ENCODE assay signal across 1 cellular context in the genomic region with DNA sequence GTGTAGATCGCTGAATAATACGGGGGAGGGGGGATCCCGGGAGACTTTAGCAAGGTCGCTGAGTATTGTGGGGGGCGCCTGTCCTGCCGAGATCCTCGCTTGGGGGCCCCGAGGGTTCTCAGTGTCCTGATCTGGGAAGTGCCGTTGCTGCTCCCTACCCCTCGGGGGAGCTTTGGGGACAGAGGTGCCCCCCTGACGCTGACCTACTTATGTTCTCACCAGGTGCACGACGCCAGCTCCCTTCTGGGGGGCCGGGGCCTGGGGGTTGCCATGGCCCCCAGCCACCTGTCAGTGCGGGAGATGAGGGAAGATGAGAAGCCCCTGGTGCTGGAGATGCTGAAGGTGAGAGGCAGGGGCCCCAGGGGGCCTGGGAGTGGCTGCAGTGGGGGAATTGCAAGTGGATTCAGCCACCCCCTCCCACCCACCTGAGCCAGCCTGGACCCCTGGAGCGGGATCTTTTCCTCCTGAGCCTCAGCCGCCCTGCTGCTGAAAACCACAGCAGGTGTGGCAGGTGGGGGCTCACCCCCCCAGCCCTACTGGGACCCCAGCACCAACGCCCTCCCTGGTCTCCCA.
TF ChIP-seq lines count a peak whose summit lies in the region.

No MANE protein-coding gene starts in this region.

TF ChIP-seq in K562, 482 proteins besides CTCF, POLR2A, EP300 and RAD21 (continued from another document):
- TF ChIP-seq, protein P1, sequence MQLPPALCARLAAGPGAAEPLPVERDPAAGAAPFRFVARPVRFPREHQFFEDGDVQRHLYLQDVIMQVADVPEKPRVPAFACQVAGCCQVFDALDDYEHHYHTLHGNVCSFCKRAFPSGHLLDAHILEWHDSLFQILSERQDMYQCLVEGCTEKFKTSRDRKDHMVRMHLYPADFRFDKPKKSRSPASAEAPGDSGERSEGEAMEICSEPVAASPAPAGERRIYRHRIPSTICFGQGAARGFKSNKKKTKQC (CRISPR knock-in tag; IDR thresholded peaks at IDR 0.05), result no peak
- TF ChIP-seq ADNP (tag; IDR thresholded peaks at IDR 0.05) (no peak), PCBP1 (IDR thresholded peaks at IDR 0.05; ENCODE audit: low read depth, low read length, poor library complexity, severe bottlenecking) (no peak), ZNF785 (CRISPR knock-in tag; IDR thresholded peaks at IDR 0.05) (no peak), CHD2 (IDR thresholded peaks at IDR 0.05; ENCODE audit: low read depth, low read length) (no peak), ETS2 (tag; IDR thresholded peaks at IDR 0.05; ENCODE audit: borderline replicate concordance, poor library complexity, severe bottlenecking) (no peak), ZNF184 (CRISPR knock-in tag; IDR thresholded peaks at IDR 0.05) (no peak), HMG20A (CRISPR knock-in tag; conservative IDR thresholded peaks at IDR 0.05) (no peak)
- TF ChIP-seq, protein P2, sequence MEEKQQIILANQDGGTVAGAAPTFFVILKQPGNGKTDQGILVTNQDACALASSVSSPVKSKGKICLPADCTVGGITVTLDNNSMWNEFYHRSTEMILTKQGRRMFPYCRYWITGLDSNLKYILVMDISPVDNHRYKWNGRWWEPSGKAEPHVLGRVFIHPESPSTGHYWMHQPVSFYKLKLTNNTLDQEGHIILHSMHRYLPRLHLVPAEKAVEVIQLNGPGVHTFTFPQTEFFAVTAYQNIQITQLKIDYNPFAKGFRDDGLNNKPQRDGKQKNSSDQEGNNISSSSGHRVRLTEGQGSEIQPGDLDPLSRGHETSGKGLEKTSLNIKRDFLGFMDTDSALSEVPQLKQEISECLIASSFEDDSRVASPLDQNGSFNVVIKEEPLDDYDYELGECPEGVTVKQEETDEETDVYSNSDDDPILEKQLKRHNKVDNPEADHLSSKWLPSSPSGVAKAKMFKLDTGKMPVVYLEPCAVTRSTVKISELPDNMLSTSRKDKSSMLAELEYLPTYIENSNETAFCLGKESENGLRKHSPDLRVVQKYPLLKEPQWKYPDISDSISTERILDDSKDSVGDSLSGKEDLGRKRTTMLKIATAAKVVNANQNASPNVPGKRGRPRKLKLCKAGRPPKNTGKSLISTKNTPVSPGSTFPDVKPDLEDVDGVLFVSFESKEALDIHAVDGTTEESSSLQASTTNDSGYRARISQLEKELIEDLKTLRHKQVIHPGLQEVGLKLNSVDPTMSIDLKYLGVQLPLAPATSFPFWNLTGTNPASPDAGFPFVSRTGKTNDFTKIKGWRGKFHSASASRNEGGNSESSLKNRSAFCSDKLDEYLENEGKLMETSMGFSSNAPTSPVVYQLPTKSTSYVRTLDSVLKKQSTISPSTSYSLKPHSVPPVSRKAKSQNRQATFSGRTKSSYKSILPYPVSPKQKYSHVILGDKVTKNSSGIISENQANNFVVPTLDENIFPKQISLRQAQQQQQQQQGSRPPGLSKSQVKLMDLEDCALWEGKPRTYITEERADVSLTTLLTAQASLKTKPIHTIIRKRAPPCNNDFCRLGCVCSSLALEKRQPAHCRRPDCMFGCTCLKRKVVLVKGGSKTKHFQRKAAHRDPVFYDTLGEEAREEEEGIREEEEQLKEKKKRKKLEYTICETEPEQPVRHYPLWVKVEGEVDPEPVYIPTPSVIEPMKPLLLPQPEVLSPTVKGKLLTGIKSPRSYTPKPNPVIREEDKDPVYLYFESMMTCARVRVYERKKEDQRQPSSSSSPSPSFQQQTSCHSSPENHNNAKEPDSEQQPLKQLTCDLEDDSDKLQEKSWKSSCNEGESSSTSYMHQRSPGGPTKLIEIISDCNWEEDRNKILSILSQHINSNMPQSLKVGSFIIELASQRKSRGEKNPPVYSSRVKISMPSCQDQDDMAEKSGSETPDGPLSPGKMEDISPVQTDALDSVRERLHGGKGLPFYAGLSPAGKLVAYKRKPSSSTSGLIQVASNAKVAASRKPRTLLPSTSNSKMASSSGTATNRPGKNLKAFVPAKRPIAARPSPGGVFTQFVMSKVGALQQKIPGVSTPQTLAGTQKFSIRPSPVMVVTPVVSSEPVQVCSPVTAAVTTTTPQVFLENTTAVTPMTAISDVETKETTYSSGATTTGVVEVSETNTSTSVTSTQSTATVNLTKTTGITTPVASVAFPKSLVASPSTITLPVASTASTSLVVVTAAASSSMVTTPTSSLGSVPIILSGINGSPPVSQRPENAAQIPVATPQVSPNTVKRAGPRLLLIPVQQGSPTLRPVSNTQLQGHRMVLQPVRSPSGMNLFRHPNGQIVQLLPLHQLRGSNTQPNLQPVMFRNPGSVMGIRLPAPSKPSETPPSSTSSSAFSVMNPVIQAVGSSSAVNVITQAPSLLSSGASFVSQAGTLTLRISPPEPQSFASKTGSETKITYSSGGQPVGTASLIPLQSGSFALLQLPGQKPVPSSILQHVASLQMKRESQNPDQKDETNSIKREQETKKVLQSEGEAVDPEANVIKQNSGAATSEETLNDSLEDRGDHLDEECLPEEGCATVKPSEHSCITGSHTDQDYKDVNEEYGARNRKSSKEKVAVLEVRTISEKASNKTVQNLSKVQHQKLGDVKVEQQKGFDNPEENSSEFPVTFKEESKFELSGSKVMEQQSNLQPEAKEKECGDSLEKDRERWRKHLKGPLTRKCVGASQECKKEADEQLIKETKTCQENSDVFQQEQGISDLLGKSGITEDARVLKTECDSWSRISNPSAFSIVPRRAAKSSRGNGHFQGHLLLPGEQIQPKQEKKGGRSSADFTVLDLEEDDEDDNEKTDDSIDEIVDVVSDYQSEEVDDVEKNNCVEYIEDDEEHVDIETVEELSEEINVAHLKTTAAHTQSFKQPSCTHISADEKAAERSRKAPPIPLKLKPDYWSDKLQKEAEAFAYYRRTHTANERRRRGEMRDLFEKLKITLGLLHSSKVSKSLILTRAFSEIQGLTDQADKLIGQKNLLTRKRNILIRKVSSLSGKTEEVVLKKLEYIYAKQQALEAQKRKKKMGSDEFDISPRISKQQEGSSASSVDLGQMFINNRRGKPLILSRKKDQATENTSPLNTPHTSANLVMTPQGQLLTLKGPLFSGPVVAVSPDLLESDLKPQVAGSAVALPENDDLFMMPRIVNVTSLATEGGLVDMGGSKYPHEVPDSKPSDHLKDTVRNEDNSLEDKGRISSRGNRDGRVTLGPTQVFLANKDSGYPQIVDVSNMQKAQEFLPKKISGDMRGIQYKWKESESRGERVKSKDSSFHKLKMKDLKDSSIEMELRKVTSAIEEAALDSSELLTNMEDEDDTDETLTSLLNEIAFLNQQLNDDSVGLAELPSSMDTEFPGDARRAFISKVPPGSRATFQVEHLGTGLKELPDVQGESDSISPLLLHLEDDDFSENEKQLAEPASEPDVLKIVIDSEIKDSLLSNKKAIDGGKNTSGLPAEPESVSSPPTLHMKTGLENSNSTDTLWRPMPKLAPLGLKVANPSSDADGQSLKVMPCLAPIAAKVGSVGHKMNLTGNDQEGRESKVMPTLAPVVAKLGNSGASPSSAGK (IDR thresholded peaks at IDR 0.05), result no peak
TF ChIP-seq in K562: peak in this region for 7.
